Comparison of ENCODE assay signal across 1 cellular context in the genomic region with DNA sequence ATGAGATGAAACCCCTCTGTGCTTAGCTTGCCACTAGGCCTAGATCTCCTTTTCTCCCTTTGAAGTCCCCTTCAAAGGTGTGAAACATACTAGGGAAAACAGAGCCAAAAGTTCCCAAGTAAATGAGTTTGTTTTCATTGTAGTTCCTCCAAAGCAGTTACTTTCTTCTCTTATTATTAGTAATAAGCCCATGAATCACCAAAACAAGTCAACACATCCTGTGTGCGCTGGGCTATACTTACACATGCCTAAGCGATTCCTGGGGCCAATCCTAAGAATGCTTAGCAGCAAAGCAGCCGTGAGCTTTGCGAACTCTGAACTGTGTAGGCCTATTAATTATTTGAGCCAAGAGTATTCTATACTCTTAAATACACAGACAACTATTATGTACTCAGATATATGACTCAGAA.
TF ChIP-seq lines count a peak whose summit lies in the region.

No MANE protein-coding gene starts in this region.

TF ChIP-seq in SK-N-SH treated with all-trans-retinoic acid at 6 μM for 48 hours, 23 proteins besides CTCF, POLR2A, EP300 and RAD21 (continued from another document):
- TF ChIP-seq, protein P1, sequence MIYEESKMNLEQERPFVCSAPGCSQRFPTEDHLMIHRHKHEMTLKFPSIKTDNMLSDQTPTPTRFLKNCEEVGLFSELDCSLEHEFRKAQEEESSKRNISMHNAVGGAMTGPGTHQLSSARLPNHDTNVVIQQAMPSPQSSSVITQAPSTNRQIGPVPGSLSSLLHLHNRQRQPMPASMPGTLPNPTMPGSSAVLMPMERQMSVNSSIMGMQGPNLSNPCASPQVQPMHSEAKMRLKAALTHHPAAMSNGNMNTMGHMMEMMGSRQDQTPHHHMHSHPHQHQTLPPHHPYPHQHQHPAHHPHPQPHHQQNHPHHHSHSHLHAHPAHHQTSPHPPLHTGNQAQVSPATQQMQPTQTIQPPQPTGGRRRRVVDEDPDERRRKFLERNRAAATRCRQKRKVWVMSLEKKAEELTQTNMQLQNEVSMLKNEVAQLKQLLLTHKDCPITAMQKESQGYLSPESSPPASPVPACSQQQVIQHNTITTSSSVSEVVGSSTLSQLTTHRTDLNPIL (CRISPR knock-in tag; IDR thresholded peaks at IDR 0.05; ENCODE audit: low read depth): no peak
- TF ChIP-seq ISL1 (CRISPR knock-in tag; IDR thresholded peaks at IDR 0.05) (no peak), PPARA (CRISPR knock-in tag; IDR thresholded peaks at IDR 0.05; ENCODE audit: borderline replicate concordance) (no peak), CSRNP3 (CRISPR knock-in tag; IDR thresholded peaks at IDR 0.05) (no peak), ZNF70 (CRISPR knock-in tag; IDR thresholded peaks at IDR 0.05) (no peak), ARNTL (CRISPR knock-in tag; IDR thresholded peaks at IDR 0.05; ENCODE audit: borderline replicate concordance, low read depth) (no peak), BACH2 (CRISPR knock-in tag; IDR thresholded peaks at IDR 0.05; ENCODE audit: borderline replicate concordance) (no peak), ZNF8 (CRISPR knock-in tag; IDR thresholded peaks at IDR 0.05) (no peak), TCF4 (CRISPR knock-in tag; IDR thresholded peaks at IDR 0.05; ENCODE audit: borderline replicate concordance) (no peak), PATZ1 (CRISPR knock-in tag; IDR thresholded peaks at IDR 0.05; ENCODE audit: borderline replicate concordance) (no peak), GLIS3 (CRISPR knock-in tag; IDR thresholded peaks at IDR 0.05) (no peak)
TF ChIP-seq in SK-N-SH treated with all-trans-retinoic acid at 6 μM for 48 hours: peak in this region for 0.
